8 cellular contexts compared by ENCODE assay signal in genomic region chr16:3983081-3983520, GRCh38.
A peak's percentile ranks its signal among the peaks of the same experiment; 100 is the strongest.
DNase-seq lines count a peak whose midpoint lies in the region; ATAC-seq and TF ChIP-seq lines count a peak whose summit lies in the region.

No MANE protein-coding gene starts in this region.

- H3K4me3 ChIP-seq in WERI-Rb-1 (ENCODE audit: low read depth, low read length) (no peak overlapping the region), choroid plexus epithelial cell (ENCODE audit: low read depth, low read length) (no peak overlapping the region), left lung (no peak overlapping the region)

- ATAC-seq in left lung (peak; percentile 87), GM21381 (IDR thresholded peaks at IDR 0.05; ENCODE audit: unreplicated experiment) (no peak)

- DNase-seq in DMS53 treated with DMSO at 0.1 percent for 48 hours (lab: John Stamatoyannopoulos, UW; ENCODE audit: unreplicated experiment) (peak; percentile 71), NCI-H1417 (lab: John Stamatoyannopoulos, UW) (peak in 2 of 3 experiments; percentile 79 to 89), WERI-Rb-1 (peak; percentile 92), choroid plexus epithelial cell (ENCODE audit: low read depth) (peak; percentile 81), left lung (peak in 1 of 2 donors; percentile 72), DMS79 (lab: John Stamatoyannopoulos, UW) (no peak)
- DNase-seq in stimulated activated CD8-positive, alpha-beta memory T cell treated with anti-CD3 and anti-CD28 coated beads, Interleukin-4, amount 100 ng/mL, for 48 hours, result peak; percentile 57

- H3K9me3 ChIP-seq in WERI-Rb-1 (ENCODE audit: severe bottlenecking) (no peaks in the 10 kb centered on the region), left lung (no peaks in the 10 kb centered on the region)

- H3K4me1 ChIP-seq in left lung, result no peaks in the 10 kb centered on the region

- peaks cover 41% of the 10 kb centered on the region for H3K36me3 ChIP-seq in WERI-Rb-1
- H3K36me3 ChIP-seq in left lung, result peaks cover 0 to 40% of the 10 kb centered on the region in 2 donors

- no peaks in the 10 kb centered on the region for H3K27me3 ChIP-seq in WERI-Rb-1 (ENCODE audit: insufficient read depth, low read depth, severe bottlenecking)
- no peaks in the 10 kb centered on the region for H3K27me3 ChIP-seq in left lung

- intact Hi-C loops in left lung (cut with DNase I), result no loop called here

- H3K27ac ChIP-seq in WERI-Rb-1, result no peak overlapping the region
- no peak overlapping the region for H3K27ac ChIP-seq in left lung

- peak; percentile 96 for TF ChIP-seq CTCF in WERI-Rb-1 (IDR thresholded peaks at IDR 0.05; ENCODE audit: low read depth, low read length)
- peak; percentile 90 for TF ChIP-seq CTCF in choroid plexus epithelial cell (conservative IDR thresholded peaks at IDR 0.05; ENCODE audit: low read depth, low read length)
- TF ChIP-seq CTCF in left lung (IDR thresholded peaks at IDR 0.05), result peak; percentile 47 to 51
